Comparison of ENCODE assay signal across 8 cellular contexts in the genomic region with DNA sequence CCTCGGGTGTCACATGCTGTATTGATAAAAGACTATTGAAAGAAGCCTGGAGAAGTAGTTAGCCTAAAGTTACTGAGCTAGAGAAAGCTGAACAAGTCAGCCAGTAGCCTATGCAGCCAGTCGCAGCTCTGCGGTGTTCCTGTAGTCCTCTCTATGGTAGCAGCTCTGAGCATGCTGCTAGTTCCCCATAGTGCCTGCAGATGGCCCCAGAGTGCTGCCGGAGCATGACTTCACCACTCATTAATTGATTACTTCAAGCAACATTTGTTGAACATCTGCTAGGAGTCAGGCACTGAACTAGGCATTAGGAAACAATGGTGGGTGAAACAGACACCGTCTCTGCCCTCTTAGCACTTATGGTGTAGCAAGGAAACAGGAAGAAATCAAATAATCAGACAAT.
DNase-seq lines count a peak whose midpoint lies in the region; ATAC-seq and TF ChIP-seq lines count a peak whose summit lies in the region.

No MANE protein-coding gene starts in this region.

- H3K4me3 ChIP-seq in NT2/D1 (ENCODE audit: insufficient read length, low read depth), result no peak overlapping the region
- H3K4me3 ChIP-seq in fibroblast of the aortic adventitia (ENCODE audit: low read depth, low read length), result no peak overlapping the region

- H3K4me3 Mint-ChIP-seq in CD14-positive monocyte, result no peak overlapping the region

- TF ChIP-seq CTCF in fibroblast of the aortic adventitia (IDR thresholded peaks at IDR 0.05; ENCODE audit: insufficient read depth, low read length) (peak; percentile 59), CD14-positive monocyte (IDR thresholded peaks at IDR 0.05) (no peak)

- CTCF ChIA-PET in HEK293T (lab: Yijun Ruan, JAX), result no interaction called here

- POLR2A ChIA-PET in HEK293T (lab: Yijun Ruan, JAX), result no interaction called here

- no peaks in the 10 kb centered on the region for H3K4me1 Mint-ChIP-seq in CD14-positive monocyte

- H3K4me1 ChIP-seq in NT2/D1 (ENCODE audit: insufficient read depth, insufficient read length), result no peaks in the 10 kb centered on the region

- intact Hi-C loops in CD14-positive monocyte (cut with micrococcal nuclease), result no loop called here

- no peaks in the 10 kb centered on the region for H3K36me3 Mint-ChIP-seq in CD14-positive monocyte

- no peaks in the 10 kb centered on the region for H3K9me3 ChIP-seq in NT2/D1 (ENCODE audit: insufficient read depth, low read length)

- H3K9me3 Mint-ChIP-seq in CD14-positive monocyte, result no peaks in the 10 kb centered on the region

- DNase-seq in NCI-H1105 treated with DMSO at 0.1 percent for 48 hours (lab: John Stamatoyannopoulos, UW) (peak; percentile 3), NCI-H1105 (lab: John Stamatoyannopoulos, UW) (no peak), HEK293T (ENCODE audit: extremely low spot score) (peak; percentile 63), NT2/D1 (ENCODE audit: low read depth, low spot score) (peak; percentile 40), fibroblast of the aortic adventitia (ENCODE audit: low read depth) (peak; percentile 50), CD14-positive monocyte (ENCODE audit: low spot score) (no peak)
- DNase-seq in stimulated activated CD8-positive, alpha-beta memory T cell treated with anti-CD3 and anti-CD28 coated beads, Interleukin-4, amount 100 ng/mL, for 48 hours, result peak; percentile 27

- no peaks in the 10 kb centered on the region for H3K36me3 ChIP-seq in NT2/D1 (ENCODE audit: insufficient read depth, insufficient read length, low read length)

- no peak for ATAC-seq in GM21529 (IDR thresholded peaks at IDR 0.05; ENCODE audit: unreplicated experiment)

- peak overlapping the region in 1 of 7 donors; percentile 22 for H3K27ac Mint-ChIP-seq in CD14-positive monocyte

- H3K27me3 Mint-ChIP-seq in CD14-positive monocyte (ENCODE audit: low read depth in 3 of 3), result peaks cover 0 to 5% (median 4%) of the 10 kb centered on the region in 3 donors

- H3K27me3 ChIP-seq in NT2/D1 (ENCODE audit: insufficient read depth, insufficient read length), result no peaks in the 10 kb centered on the region

- H3K9ac ChIP-seq in NT2/D1 (ENCODE audit: insufficient read length, low read depth), result no peak overlapping the region

TF ChIP-seq in HEK293T, 16 proteins besides CTCF, POLR2A, EP300 and RAD21:
- no peak for TF ChIP-seq CTBP1 (IDR thresholded peaks at IDR 0.05; ENCODE audit: borderline replicate concordance)
- TF ChIP-seq FOXK2 (IDR thresholded peaks at IDR 0.05), result no peak
- TF ChIP-seq BHLHE40 (IDR thresholded peaks at IDR 0.05; ENCODE audit: borderline replicate concordance), result no peak
- no peak for TF ChIP-seq FOXA1 (IDR thresholded peaks at IDR 0.05)
- TF ChIP-seq FOXM1 (IDR thresholded peaks at IDR 0.05; ENCODE audit: borderline replicate concordance), result no peak
- TF ChIP-seq SUZ12 (IDR thresholded peaks at IDR 0.05), result no peak
- TF ChIP-seq SP1 (IDR thresholded peaks at IDR 0.05), result no peak
- no peak for TF ChIP-seq ELF4 (IDR thresholded peaks at IDR 0.05)
- TF ChIP-seq ZNF384 (IDR thresholded peaks at IDR 0.05), result no peak
- TF ChIP-seq, protein P1, sequence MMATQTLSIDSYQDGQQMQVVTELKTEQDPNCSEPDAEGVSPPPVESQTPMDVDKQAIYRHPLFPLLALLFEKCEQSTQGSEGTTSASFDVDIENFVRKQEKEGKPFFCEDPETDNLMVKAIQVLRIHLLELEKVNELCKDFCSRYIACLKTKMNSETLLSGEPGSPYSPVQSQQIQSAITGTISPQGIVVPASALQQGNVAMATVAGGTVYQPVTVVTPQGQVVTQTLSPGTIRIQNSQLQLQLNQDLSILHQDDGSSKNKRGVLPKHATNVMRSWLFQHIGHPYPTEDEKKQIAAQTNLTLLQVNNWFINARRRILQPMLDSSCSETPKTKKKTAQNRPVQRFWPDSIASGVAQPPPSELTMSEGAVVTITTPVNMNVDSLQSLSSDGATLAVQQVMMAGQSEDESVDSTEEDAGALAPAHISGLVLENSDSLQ (IDR thresholded peaks at IDR 0.05), result no peak
- TF ChIP-seq TARDBP (IDR thresholded peaks at IDR 0.05), result no peak
- TF ChIP-seq ARNT (IDR thresholded peaks at IDR 0.05), result no peak
- TF ChIP-seq NFRKB (IDR thresholded peaks at IDR 0.05), result no peak
- TF ChIP-seq LEF1 (IDR thresholded peaks at IDR 0.05; ENCODE audit: borderline replicate concordance), result no peak
- TF ChIP-seq HDGF (IDR thresholded peaks at IDR 0.05; ENCODE audit: borderline replicate concordance), result no peak
- TF ChIP-seq L3MBTL2 (conservative IDR thresholded peaks at IDR 0.05), result no peak

Comparison
In these comparisons a context has a peak if more than half of its experiments do, and no peak if none do; other contexts are left out.
1. DNase-seq: peak in NCI-H1105 treated with DMSO at 0.1 percent for 48 hours (single experiment), HEK293T (single experiment), NT2/D1 (single experiment), fibroblast of the aortic adventitia (single experiment) and stimulated activated CD8-positive, alpha-beta memory T cell treated with anti-CD3 and anti-CD28 coated beads, Interleukin-4, amount 100 ng/mL, for 48 hours (single experiment); none in NCI-H1105 (single experiment) and CD14-positive monocyte (single experiment).